Comparison of ENCODE assay signal across 1 cellular context in the genomic region with DNA sequence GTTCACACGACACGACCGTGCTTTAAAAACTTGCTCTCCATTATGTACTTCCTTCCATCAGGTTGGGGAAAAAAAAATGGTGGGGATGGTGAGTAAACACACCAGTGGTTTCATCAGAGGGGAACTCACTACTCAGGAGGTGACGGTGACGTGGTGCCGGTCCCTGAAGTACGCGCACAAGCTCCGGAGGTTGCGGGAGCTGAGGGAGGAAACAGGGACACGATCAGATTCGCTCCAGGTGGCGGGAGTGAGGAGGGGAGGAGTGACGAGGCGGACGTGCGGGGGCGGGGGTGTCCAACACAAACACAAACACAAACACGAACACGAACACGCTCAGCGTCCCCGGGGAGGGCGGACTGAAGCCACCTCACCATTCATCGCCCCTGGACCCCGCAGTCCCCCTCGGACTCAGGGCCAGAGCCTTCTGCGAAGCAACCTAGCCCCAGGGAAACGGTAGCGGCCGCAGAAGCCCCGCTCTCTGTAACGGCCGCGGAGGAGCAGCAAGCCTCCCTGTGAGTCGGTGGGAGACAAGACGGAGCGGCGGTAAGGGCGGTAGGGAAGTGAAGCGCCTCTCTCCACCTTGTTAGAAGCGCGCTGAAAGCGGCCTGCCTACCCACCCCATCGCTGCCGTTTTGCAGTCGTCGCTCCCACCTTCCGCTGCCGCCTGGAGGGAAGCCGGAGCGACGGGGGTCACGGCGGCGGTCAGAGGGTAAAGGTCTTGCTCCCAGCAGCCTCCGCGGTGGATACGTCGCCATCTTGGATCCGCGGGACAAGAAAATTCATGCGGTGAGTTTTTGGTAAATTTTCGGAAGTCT.
A peak's percentile ranks its signal among the peaks of the same experiment; 100 is the strongest.
TF ChIP-seq lines count a peak whose summit lies in the region.

A gene with protein sequence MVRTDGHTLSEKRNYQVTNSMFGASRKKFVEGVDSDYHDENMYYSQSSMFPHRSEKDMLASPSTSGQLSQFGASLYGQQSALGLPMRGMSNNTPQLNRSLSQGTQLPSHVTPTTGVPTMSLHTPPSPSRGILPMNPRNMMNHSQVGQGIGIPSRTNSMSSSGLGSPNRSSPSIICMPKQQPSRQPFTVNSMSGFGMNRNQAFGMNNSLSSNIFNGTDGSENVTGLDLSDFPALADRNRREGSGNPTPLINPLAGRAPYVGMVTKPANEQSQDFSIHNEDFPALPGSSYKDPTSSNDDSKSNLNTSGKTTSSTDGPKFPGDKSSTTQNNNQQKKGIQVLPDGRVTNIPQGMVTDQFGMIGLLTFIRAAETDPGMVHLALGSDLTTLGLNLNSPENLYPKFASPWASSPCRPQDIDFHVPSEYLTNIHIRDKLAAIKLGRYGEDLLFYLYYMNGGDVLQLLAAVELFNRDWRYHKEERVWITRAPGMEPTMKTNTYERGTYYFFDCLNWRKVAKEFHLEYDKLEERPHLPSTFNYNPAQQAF (plus strand): TSS at position 739 of the 815 bp plus-strand sequence. CDS start 34,794 bp downstream, outside the sequence.

TF ChIP-seq in A549, 52 proteins besides CTCF, POLR2A, EP300 and RAD21 (continued from another document):
- TF ChIP-seq TFCP2L1 (CRISPR knock-in tag; IDR thresholded peaks at IDR 0.05) (peak; percentile 76; the same call in 1 of the 2 replicates), HOXB5 (CRISPR knock-in tag; IDR thresholded peaks at IDR 0.05) (no peak), EHF (CRISPR knock-in tag; IDR thresholded peaks at IDR 0.05) (0 out of 2 replicates have a peak, but pooled peaks have one; percentile 34), CBX2 (IDR thresholded peaks at IDR 0.05; ENCODE audit: borderline replicate concordance, low read depth) (no peak), NFE2L2 (conservative IDR thresholded peaks at IDR 0.05; ENCODE audit: low read length) (no peak), EHMT2 (IDR thresholded peaks at IDR 0.05; ENCODE audit: low read depth) (no peak), HDAC2 (IDR thresholded peaks at IDR 0.05) (no peak), CEBPB (IDR thresholded peaks at IDR 0.05) (0 out of 4 replicates have a peak, but pooled peaks of 1 of the 2 experiments have one; percentile 26), MAZ (IDR thresholded peaks at IDR 0.05; ENCODE audit: borderline replicate concordance, low read depth, low read length) (no peak; the same call in 1 of the 2 replicates), FOSB (CRISPR knock-in tag; IDR thresholded peaks at IDR 0.05) (no peak), CHD4 (IDR thresholded peaks at IDR 0.05; ENCODE audit: borderline replicate concordance) (no peak), CHD2 (IDR thresholded peaks at IDR 0.05; ENCODE audit: low read length, partially characterized antibody) (no peak), FOSL2 (IDR thresholded peaks at IDR 0.05) (no peak), FOSL2 (CRISPR knock-in tag; IDR thresholded peaks at IDR 0.05) (0 out of 2 replicates have a peak, but pooled peaks have one; percentile 12), ZC3H11A (IDR thresholded peaks at IDR 0.05) (no peak; the same call in 1 of the 2 replicates), FOXS1 (CRISPR knock-in tag; IDR thresholded peaks at IDR 0.05) (0 out of 2 replicates have a peak, but pooled peaks have one; percentile 5), SMC3 (IDR thresholded peaks at IDR 0.05) (no peak), MAFK (IDR thresholded peaks at IDR 0.05; ENCODE audit: partially characterized antibody) (no peak), ZSCAN20 (CRISPR knock-in tag; IDR thresholded peaks at IDR 0.05) (no peak), MYC (IDR thresholded peaks at IDR 0.05; ENCODE audit: borderline replicate concordance, low read length) (no peak)
- TF ChIP-seq, protein P1, sequence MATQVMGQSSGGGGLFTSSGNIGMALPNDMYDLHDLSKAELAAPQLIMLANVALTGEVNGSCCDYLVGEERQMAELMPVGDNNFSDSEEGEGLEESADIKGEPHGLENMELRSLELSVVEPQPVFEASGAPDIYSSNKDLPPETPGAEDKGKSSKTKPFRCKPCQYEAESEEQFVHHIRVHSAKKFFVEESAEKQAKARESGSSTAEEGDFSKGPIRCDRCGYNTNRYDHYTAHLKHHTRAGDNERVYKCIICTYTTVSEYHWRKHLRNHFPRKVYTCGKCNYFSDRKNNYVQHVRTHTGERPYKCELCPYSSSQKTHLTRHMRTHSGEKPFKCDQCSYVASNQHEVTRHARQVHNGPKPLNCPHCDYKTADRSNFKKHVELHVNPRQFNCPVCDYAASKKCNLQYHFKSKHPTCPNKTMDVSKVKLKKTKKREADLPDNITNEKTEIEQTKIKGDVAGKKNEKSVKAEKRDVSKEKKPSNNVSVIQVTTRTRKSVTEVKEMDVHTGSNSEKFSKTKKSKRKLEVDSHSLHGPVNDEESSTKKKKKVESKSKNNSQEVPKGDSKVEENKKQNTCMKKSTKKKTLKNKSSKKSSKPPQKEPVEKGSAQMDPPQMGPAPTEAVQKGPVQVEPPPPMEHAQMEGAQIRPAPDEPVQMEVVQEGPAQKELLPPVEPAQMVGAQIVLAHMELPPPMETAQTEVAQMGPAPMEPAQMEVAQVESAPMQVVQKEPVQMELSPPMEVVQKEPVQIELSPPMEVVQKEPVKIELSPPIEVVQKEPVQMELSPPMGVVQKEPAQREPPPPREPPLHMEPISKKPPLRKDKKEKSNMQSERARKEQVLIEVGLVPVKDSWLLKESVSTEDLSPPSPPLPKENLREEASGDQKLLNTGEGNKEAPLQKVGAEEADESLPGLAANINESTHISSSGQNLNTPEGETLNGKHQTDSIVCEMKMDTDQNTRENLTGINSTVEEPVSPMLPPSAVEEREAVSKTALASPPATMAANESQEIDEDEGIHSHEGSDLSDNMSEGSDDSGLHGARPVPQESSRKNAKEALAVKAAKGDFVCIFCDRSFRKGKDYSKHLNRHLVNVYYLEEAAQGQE (IDR thresholded peaks at IDR 0.05) = 0 out of 2 replicates have a peak, but pooled peaks have one; percentile 11
- TF ChIP-seq, protein P2, sequence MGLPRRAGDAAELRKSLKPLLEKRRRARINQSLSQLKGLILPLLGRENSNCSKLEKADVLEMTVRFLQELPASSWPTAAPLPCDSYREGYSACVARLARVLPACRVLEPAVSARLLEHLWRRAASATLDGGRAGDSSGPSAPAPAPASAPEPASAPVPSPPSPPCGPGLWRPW (IDR thresholded peaks at IDR 0.05) = no peak
- TF ChIP-seq, protein P3, sequence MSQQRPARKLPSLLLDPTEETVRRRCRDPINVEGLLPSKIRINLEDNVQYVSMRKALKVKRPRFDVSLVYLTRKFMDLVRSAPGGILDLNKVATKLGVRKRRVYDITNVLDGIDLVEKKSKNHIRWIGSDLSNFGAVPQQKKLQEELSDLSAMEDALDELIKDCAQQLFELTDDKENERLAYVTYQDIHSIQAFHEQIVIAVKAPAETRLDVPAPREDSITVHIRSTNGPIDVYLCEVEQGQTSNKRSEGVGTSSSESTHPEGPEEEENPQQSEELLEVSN (IDR thresholded peaks at IDR 0.05; ENCODE audit: borderline replicate concordance, low read depth) = no peak
- TF ChIP-seq, protein P4, sequence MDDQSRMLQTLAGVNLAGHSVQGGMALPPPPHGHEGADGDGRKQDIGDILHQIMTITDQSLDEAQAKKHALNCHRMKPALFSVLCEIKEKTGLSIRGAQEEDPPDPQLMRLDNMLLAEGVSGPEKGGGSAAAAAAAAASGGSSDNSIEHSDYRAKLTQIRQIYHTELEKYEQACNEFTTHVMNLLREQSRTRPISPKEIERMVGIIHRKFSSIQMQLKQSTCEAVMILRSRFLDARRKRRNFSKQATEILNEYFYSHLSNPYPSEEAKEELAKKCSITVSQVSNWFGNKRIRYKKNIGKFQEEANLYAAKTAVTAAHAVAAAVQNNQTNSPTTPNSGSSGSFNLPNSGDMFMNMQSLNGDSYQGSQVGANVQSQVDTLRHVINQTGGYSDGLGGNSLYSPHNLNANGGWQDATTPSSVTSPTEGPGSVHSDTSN (IDR thresholded peaks at IDR 0.05) = no peak
- TF ChIP-seq, protein P5, sequence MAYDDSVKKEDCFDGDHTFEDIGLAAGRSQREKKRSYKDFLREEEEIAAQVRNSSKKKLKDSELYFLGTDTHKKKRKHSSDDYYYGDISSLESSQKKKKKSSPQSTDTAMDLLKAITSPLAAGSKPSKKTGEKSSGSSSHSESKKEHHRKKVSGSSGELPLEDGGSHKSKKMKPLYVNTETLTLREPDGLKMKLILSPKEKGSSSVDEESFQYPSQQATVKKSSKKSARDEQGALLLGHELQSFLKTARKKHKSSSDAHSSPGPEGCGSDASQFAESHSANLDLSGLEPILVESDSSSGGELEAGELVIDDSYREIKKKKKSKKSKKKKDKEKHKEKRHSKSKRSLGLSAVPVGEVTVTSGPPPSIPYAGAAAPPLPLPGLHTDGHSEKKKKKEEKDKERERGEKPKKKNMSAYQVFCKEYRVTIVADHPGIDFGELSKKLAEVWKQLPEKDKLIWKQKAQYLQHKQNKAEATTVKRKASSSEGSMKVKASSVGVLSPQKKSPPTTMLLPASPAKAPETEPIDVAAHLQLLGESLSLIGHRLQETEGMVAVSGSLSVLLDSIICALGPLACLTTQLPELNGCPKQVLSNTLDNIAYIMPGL (CRISPR knock-in tag; IDR thresholded peaks at IDR 0.05; ENCODE audit: borderline replicate concordance) = no peak
- TF ChIP-seq, protein P6, sequence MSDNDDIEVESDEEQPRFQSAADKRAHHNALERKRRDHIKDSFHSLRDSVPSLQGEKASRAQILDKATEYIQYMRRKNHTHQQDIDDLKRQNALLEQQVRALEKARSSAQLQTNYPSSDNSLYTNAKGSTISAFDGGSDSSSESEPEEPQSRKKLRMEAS (IDR thresholded peaks at IDR 0.05) = peak; percentile 70
- TF ChIP-seq, protein P7, sequence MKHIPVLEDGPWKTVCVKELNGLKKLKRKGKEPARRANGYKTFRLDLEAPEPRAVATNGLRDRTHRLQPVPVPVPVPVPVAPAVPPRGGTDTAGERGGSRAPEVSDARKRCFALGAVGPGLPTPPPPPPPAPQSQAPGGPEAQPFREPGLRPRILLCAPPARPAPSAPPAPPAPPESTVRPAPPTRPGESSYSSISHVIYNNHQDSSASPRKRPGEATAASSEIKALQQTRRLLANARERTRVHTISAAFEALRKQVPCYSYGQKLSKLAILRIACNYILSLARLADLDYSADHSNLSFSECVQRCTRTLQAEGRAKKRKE (CRISPR knock-in tag; IDR thresholded peaks at IDR 0.05; ENCODE audit: low read depth) = no peak
